In genomic region chr17:28363186-28363585, GRCh38 we compare ENCODE assay signal across 11 cellular contexts. TPM values are rescaled to one million over a fixed set of nuclear protein-coding genes. Genes with fewer than 3 reads are reported as not detected.
"Had no signal": no experiment of that assay in that cellular context is flagged by ENCODE, and none has a peak within 500 bp of the region (broad histone marks: within the 10 kb centered on the region; RNA-seq: fewer than 3 reads in every experiment).

No MANE protein-coding gene starts in this region.

- H3K27ac Mint-ChIP-seq: HFFc6 had no signal

- ATAC-seq: HCT116 had no signal

- DNase-seq: GM23248, GOT3, H7, HFFc6, KBM-7 had no signal

- H3K9me3 Mint-ChIP-seq: HFFc6, IgD-negative memory B cell had no signal

- H3K27ac ChIP-seq: GM23248, HL-60 had no signal

- H3K27me3 Mint-ChIP-seq: IgD-negative memory B cell had no signal

- H3K4me3 ChIP-seq: GM23248, HAP-1 had no signal

- H3K9me3 ChIP-seq: HAP-1 had no signal

- H3K4me3 Mint-ChIP-seq: HFFc6 had no signal

RNA-seq across cellular contexts. Expression of gene SEBOX, which starts 1.8 kb away (rescaled TPM):
- total RNA-seq: GM23248, H4, H7, HFFc6, HT1080 had no signal

RNA-seq across cellular contexts. Expression of gene VTN, which starts 6.9 kb away (rescaled TPM):
- total RNA-seq: GM23248, H4, HT1080 had no signal
